Comparison of ENCODE assay signal across 1 cellular context in the genomic region with DNA sequence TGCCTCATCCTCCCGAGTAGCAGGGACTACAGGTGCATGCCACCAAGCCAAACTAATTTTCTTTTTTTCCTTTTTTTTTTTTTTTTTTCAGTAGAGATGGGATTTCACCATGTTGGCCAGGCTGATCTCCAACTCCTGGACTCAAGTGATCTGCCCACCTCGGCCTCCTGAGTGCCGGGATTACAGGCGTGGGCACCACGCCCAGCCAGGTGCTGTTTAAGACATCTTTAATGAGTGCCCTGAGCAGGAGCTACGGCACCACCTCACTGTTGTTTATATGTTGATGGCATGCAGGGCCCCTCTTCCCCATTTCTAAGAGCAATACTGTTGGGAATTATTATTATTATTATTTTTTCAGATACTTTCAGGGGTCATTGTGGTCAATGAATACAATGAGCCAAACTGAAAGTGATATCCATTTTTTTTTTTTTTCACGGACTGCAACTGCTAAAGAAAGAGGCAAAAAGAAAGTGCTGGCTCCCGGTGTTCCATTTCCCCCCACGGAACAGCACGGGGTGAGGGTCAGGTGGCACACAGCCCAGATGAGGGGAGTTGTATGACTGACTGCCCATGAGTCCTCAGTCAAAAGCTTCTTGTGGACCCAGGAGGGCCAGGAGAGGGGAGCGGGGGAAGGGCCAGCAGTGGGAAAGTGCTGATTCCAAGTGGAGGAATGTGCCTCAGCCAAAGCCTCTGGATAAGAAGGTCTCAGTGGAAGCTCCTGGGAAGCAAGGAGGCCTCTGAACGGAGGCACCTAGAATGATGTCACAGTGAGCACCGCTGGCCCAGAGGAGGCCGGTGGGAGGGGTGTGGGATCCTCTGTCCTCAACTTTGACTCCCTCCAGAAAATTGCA.
TF ChIP-seq lines count a peak whose summit lies in the region.

No MANE protein-coding gene starts in this region.

TF ChIP-seq in GM23338, 12 proteins besides CTCF, POLR2A, EP300 and RAD21 (continued from another document):
- TF ChIP-seq, protein P1, sequence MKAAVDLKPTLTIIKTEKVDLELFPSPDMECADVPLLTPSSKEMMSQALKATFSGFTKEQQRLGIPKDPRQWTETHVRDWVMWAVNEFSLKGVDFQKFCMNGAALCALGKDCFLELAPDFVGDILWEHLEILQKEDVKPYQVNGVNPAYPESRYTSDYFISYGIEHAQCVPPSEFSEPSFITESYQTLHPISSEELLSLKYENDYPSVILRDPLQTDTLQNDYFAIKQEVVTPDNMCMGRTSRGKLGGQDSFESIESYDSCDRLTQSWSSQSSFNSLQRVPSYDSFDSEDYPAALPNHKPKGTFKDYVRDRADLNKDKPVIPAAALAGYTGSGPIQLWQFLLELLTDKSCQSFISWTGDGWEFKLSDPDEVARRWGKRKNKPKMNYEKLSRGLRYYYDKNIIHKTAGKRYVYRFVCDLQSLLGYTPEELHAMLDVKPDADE (IDR thresholded peaks at IDR 0.05): no peak
- TF ChIP-seq STAT1 (IDR thresholded peaks at IDR 0.05; ENCODE audit: unreplicated experiment): no peak
- no peak for TF ChIP-seq ZNF114 (CRISPR knock-in tag; IDR thresholded peaks at IDR 0.05)
- TF ChIP-seq EZH2phosphoT487 (IDR thresholded peaks at IDR 0.05; ENCODE audit: unreplicated experiment): no peak
- TF ChIP-seq JUNB (IDR thresholded peaks at IDR 0.05; ENCODE audit: unreplicated experiment): no peak
- no peak for TF ChIP-seq EZH2 (IDR thresholded peaks at IDR 0.05; ENCODE audit: low read depth, unreplicated experiment)
